In genomic region chr3:43638594-43639447, GRCh38 we compare ENCODE assay signal across 8 cellular contexts. TPM values are rescaled to one million over a fixed set of nuclear protein-coding genes. Genes with fewer than 3 reads are reported as not detected.
A peak's percentile ranks its signal among the peaks of the same experiment; 100 is the strongest.
DNase-seq lines count a peak whose midpoint lies in the region; ATAC-seq and TF ChIP-seq lines count a peak whose summit lies in the region.

No MANE protein-coding gene starts in this region.

- no peaks in the 10 kb centered on the region for H4K20me1 ChIP-seq in Loucy (ENCODE audit: insufficient read depth, low read length, poor library complexity, severe bottlenecking)

- no peak overlapping the region for H3K9ac ChIP-seq in Loucy (ENCODE audit: low read depth, low read length, poor library complexity, severe bottlenecking)

- H3K4me1 ChIP-seq in Loucy (ENCODE audit: insufficient read depth, low read length, poor library complexity, severe bottlenecking), result peaks cover 4% of the 10 kb centered on the region
- H3K4me1 ChIP-seq in gastrocnemius medialis, result no peaks in the 10 kb centered on the region

- TF ChIP-seq POLR2A in gastrocnemius medialis (IDR thresholded peaks at IDR 0.05), result no peak

- in situ Hi-C loops in gastrocnemius medialis (cut with MboI; ENCODE audit: low sequenced_read_pairs in 4 of 4), result no loop called here

- H3K9me3 ChIP-seq in Loucy (ENCODE audit: insufficient read depth, low read depth, low read length), result no peaks in the 10 kb centered on the region
- H3K9me3 ChIP-seq in gastrocnemius medialis, result no peaks in the 10 kb centered on the region

- H3K4me1 Mint-ChIP-seq in natural killer cell (no peaks in the 10 kb centered on the region), memory B cell (no peaks in the 10 kb centered on the region)
- H3K4me1 Mint-ChIP-seq in natural killer cell treated with Interleukin-12 subunit alpha and Interleukin-12 subunit beta and Interleukin-15 and Interleukin-18, amount 100 ng/mL, for 72 hours (ENCODE audit: low read depth in 2 of 2), result peaks cover 2 to 5% of the 10 kb centered on the region in 2 donors

- H3K4me3 Mint-ChIP-seq in natural killer cell, result no peak overlapping the region
- H3K4me3 Mint-ChIP-seq in natural killer cell treated with Interleukin-12 subunit alpha and Interleukin-12 subunit beta and Interleukin-15 and Interleukin-18, amount 100 ng/mL, for 72 hours, result no peak overlapping the region
- no peak overlapping the region for H3K4me3 Mint-ChIP-seq in memory B cell

- H3K27me3 ChIP-seq in Loucy (ENCODE audit: insufficient read depth, low read length, poor library complexity, severe bottlenecking) (no peaks in the 10 kb centered on the region), gastrocnemius medialis (no peaks in the 10 kb centered on the region)

- TF ChIP-seq CTCF in natural killer cell (IDR thresholded peaks at IDR 0.05), result peak; percentile 15
- TF ChIP-seq CTCF in Loucy (conservative IDR thresholded peaks at IDR 0.05; ENCODE audit: low read length), result peak; percentile 71
- no peak for TF ChIP-seq CTCF in gastrocnemius medialis (IDR thresholded peaks at IDR 0.05 in 4 of 5, conservative IDR thresholded peaks at IDR 0.05 in 1 of 5)

- no peaks in the 10 kb centered on the region for H3K79me2 ChIP-seq in Loucy (ENCODE audit: insufficient read depth, low read length)

- H3K36me3 Mint-ChIP-seq in natural killer cell (no peaks in the 10 kb centered on the region), memory B cell (no peaks in the 10 kb centered on the region)
- no peaks in the 10 kb centered on the region for H3K36me3 Mint-ChIP-seq in natural killer cell treated with Interleukin-12 subunit alpha and Interleukin-12 subunit beta and Interleukin-15 and Interleukin-18, amount 100 ng/mL, for 72 hours

- H3K4me3 ChIP-seq in Loucy (ENCODE audit: low read length, poor library complexity, severe bottlenecking) (no peak overlapping the region), gastrocnemius medialis (no peak overlapping the region)

- DNase-seq in natural killer cell (no peak), activated T-cell treated with anti-CD3 and anti-CD28 coated beads for 48 hours (ENCODE audit: low read depth) (peak; percentile 39), memory B cell (ENCODE audit: low spot score in 2 of 2) (no peak), gastrocnemius medialis (no peak), occipital lobe (lab: John Stamatoyannopoulos, UW) (no peak)
- DNase-seq in natural killer cell treated with Interleukin-12 subunit alpha and Interleukin-12 subunit beta and Interleukin-15 and Interleukin-18, amount 100 ng/mL, for 72 hours (ENCODE audit: low spot score), result no peak

- H3K36me3 ChIP-seq in Loucy (ENCODE audit: insufficient read depth, low read length) (no peaks in the 10 kb centered on the region), gastrocnemius medialis (no peaks in the 10 kb centered on the region)

- intact Hi-C loops in natural killer cell (cut with micrococcal nuclease), result loop anchor here (5.0 kb wide), 1 partner anchor 677 kb away; no protein-coding TSS in a partner anchor
- intact Hi-C loops in gastrocnemius medialis (cut with DNase I; ENCODE audit: low total_unique reads), result no loop called here

- H3K9me2 ChIP-seq in Loucy (replicated peaks; ENCODE audit: low read depth, low read length), result no peaks in the 10 kb centered on the region

- no peaks in the 10 kb centered on the region for H3F3A ChIP-seq in Loucy (ENCODE audit: low read depth)

- H3K27ac Mint-ChIP-seq in natural killer cell (no peak overlapping the region), memory B cell (no peak overlapping the region)
- no peak overlapping the region for H3K27ac Mint-ChIP-seq in natural killer cell treated with Interleukin-12 subunit alpha and Interleukin-12 subunit beta and Interleukin-15 and Interleukin-18, amount 100 ng/mL, for 72 hours

- H3K27ac ChIP-seq in gastrocnemius medialis, result no peak overlapping the region

- no peak overlapping the region for H3K4me2 ChIP-seq in Loucy (ENCODE audit: low read depth, low read length, poor library complexity, severe bottlenecking)

- H3K27me3 Mint-ChIP-seq in natural killer cell (ENCODE audit: low read depth in 2 of 2) (peaks cover 0 to 14% of the 10 kb centered on the region in 2 donors), memory B cell (peaks cover 2% of the 10 kb centered on the region)
- H3K27me3 Mint-ChIP-seq in natural killer cell treated with Interleukin-12 subunit alpha and Interleukin-12 subunit beta and Interleukin-15 and Interleukin-18, amount 100 ng/mL, for 72 hours, result peaks cover 10 to 11% of the 10 kb centered on the region in 2 donors

- no peaks in the 10 kb centered on the region for H3K9me3 Mint-ChIP-seq in natural killer cell
- H3K9me3 Mint-ChIP-seq in natural killer cell treated with Interleukin-12 subunit alpha and Interleukin-12 subunit beta and Interleukin-15 and Interleukin-18, amount 100 ng/mL, for 72 hours, result no peaks in the 10 kb centered on the region
- no peaks in the 10 kb centered on the region for H3K9me3 Mint-ChIP-seq in memory B cell

- H2AFZ ChIP-seq in Loucy (ENCODE audit: low read length), result peak overlapping the region; percentile 75

- ATAC-seq in natural killer cell (peak; percentile 40 to 62 (median 60)), memory B cell (ENCODE audit: low read depth) (peak; percentile 31), gastrocnemius medialis (no peak), HG02588 (IDR thresholded peaks at IDR 0.05; ENCODE audit: unreplicated experiment) (no peak)
- ATAC-seq in natural killer cell treated with Interleukin-12 subunit alpha and Interleukin-12 subunit beta and Interleukin-15 and Interleukin-18, amount 100 ng/mL, for 72 hours, result no peak

RNA-seq across cellular contexts. Expression of gene ANO10, which starts 17.0 kb away (rescaled TPM):
- 10 to 100 TPM in 2 of 3 donors, 1 to 10 TPM in 1; 8.9 to 11.2 (median 10.9) TPM for total RNA-seq in natural killer cell
- total RNA-seq in natural killer cell treated with Interleukin-12 subunit alpha and Interleukin-12 subunit beta and Interleukin-15 and Interleukin-18, amount 100 ng/mL, for 72 hours, result 10 to 100 TPM; 11.8 to 15.4 TPM
- total RNA-seq in gastrocnemius medialis, result 1 to 10 TPM; 6.9 to 8.1 (median 7.8) TPM
- 47.3 TPM for total RNA-seq in occipital lobe

RNA-seq across cellular contexts. Expression of gene ABHD5, which starts 51.9 kb away (rescaled TPM):
- total RNA-seq in natural killer cell (10 to 100 TPM; 14.1 to 58.6 (median 16.6) TPM), gastrocnemius medialis (10 to 100 TPM; 18.6 to 43.7 (median 33.7) TPM), occipital lobe (27.8 TPM)
- total RNA-seq in natural killer cell treated with Interleukin-12 subunit alpha and Interleukin-12 subunit beta and Interleukin-15 and Interleukin-18, amount 100 ng/mL, for 72 hours, result 10 to 100 TPM; 28.6 to 48.5 TPM

Comparison
In these comparisons a context has a peak if more than half of its experiments do, and no peak if none do; other contexts are left out.
1. ATAC-seq: peak in natural killer cell (3 of 3) and memory B cell (single experiment); none in natural killer cell treated with Interleukin-12 subunit alpha and Interleukin-12 subunit beta and Interleukin-15 and Interleukin-18, amount 100 ng/mL, for 72 hours (0 of 2), gastrocnemius medialis (0 of 2) and HG02588 (single experiment).
2. CTCF ChIP-seq: peak in natural killer cell (single experiment) and Loucy (single experiment); none in gastrocnemius medialis (0 of 5).